In the genomic region with DNA sequence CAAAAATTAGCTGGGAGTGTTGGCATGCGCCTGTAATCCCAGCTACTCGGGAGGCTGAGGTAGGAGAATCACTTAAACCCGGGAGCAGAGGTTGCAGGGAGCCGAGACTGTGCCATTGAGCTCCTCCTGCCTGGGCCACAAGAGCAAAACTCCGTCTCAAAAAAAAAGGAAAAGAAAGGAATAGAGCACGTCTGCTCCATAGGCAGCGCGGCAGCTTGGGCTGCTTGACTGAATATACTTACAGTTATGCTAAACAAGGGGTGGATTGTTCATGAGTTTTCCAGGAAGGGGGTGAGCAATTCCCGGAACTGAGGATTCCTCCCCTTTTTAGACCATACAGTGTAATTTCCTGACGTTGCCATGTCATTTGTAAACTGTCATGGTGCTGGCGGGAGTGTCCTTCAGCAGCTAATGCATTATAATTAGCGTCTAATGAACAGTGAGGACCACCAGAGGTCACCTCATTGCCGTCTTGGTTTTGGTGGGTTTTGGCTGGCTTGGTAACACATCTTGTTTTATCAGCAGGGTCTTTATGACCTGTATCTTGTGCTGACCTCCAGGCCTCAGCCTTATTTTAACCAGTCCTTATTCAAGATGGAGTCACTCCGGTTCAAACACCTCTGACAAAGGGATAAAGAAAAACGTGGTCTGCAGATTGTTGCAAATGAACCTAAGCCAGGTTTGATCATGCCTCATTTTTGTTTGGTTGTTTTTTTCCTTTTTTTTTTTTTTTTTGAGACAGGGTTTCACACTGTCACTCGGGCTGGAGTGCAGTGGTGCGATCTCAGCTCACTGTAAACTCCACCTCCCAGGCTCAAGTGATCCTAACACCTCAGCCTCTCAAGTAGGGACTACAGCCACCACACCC, we compare ENCODE assay signal across 25 cellular contexts. TPM values are rescaled to one million over a fixed set of nuclear protein-coding genes. Genes with fewer than 3 reads are reported as not detected.
DNase-seq lines count a peak whose midpoint lies in the region; ATAC-seq and TF ChIP-seq lines count a peak whose summit lies in the region.
"Had no signal": no experiment of that assay in that cellular context is flagged by ENCODE, and none has a peak within 500 bp of the region (broad histone marks: within the 10 kb centered on the region; RNA-seq: fewer than 3 reads in every experiment).

No MANE protein-coding gene starts in this region.

- H3K4me1 ChIP-seq in PC-9 (replicated peaks; ENCODE audit: insufficient read depth): peaks cover 10% of the 10 kb centered on the region
- H3K4me1 ChIP-seq: upper lobe of right lung had no signal

- intact Hi-C loops in activated CD4-positive, alpha-beta T cell treated with anti-CD3 and anti-CD28 coated beads for 36 hours (cut with DNase I, micrococcal nuclease): no loop called here
- intact Hi-C loops in PC-9 (cut with micrococcal nuclease; ENCODE audit: unreplicated experiment): no loop called here

- H3K27me3 Mint-ChIP-seq in activated CD4-positive, alpha-beta T cell treated with anti-CD3 and anti-CD28 coated beads for 36 hours: peaks cover 2% of the 10 kb centered on the region

- POLR2A ChIA-PET in activated CD4-positive, alpha-beta T cell treated with anti-CD3 and anti-CD28 coated beads for 36 hours (lab: Charles Lee): interaction anchor here (0.6 kb wide), 2 partner anchors 109 to 449 kb away, joined by 3 to 4 read pairs; no protein-coding TSS in a partner anchor
- POLR2A ChIA-PET in PC-9 (lab: Charles Lee; ENCODE audit: unreplicated experiment): no interaction called here

- no peaks in the 10 kb centered on the region for H3K36me3 Mint-ChIP-seq in activated CD4-positive, alpha-beta T cell treated with anti-CD3 and anti-CD28 coated beads for 36 hours (ENCODE audit: low read depth)
- H3K36me3 Mint-ChIP-seq: CD4-positive, alpha-beta memory T cell had no signal

- no peaks in the 10 kb centered on the region for H3K9me2 ChIP-seq in PC-9 (ENCODE audit: insufficient read depth)

- peak; percentile 10 for DNase-seq in activated CD4-positive, alpha-beta T cell treated with anti-CD3 and anti-CD28 coated beads for 36 hours
- no peak for DNase-seq in activated CD4-positive, alpha-beta T cell treated with anti-CD3 and anti-CD28 coated beads for 1 hour
- DNase-seq in PC-9 (no peak), dermis blood vessel endothelial cell (peak; percentile 30), pons (ENCODE audit: low spot score) (peak; percentile 24), GM20000 (ENCODE audit: low spot score) (no peak), cerebellum (ENCODE audit: low spot score) (no peak)
- no peak for DNase-seq in activated CD8-positive, alpha-beta memory T cell treated with anti-CD3 and anti-CD28 coated beads for 24 hours
- DNase-seq: 8988T; activated CD4-positive, CD25-positive, alpha-beta regulatory T cell treated with anti-CD3 and anti-CD28 coated beads, Interleukin-2, amount 50 U/mL, for 72 hours; activated naive CD4-positive, alpha-beta T cell treated with anti-CD3 and anti-CD28 coated beads, Interleukin-2, amount 50 U/mL, for 16 hours; CD4-positive, alpha-beta memory T cell; endodermal cell; GDM1; kidney glomerular epithelial cell; mammary epithelial cell; NCI-H1092; NCI-H187 treated with DMSO at 0.1 percent for 48 hours; NCI-H748 treated with DMSO at 0.1 percent for 48 hours; small intestine; stimulated activated CD4-positive, alpha-beta T cell treated with anti-CD3 and anti-CD28 coated beads, Interleukin-1b, Interleukin-23, amount 100 ng/mL, for 48 hours; upper lobe of right lung had no signal

- H3K27ac Mint-ChIP-seq in activated CD4-positive, alpha-beta T cell treated with anti-CD3 and anti-CD28 coated beads for 36 hours: no peak overlapping the region
- H3K27ac Mint-ChIP-seq: endodermal cell had no signal

- H3K9me3 Mint-ChIP-seq in activated CD4-positive, alpha-beta T cell treated with anti-CD3 and anti-CD28 coated beads for 36 hours (ENCODE audit: low read depth): no peaks in the 10 kb centered on the region
- H3K9me3 Mint-ChIP-seq: CD4-positive, alpha-beta memory T cell had no signal

- BruUV-seq in PC-9 (replicated peaks; lab: Mats Ljungman, UMichigan): no TSS peak

- TF ChIP-seq CTCF in PC-9 (conservative IDR thresholded peaks at IDR 0.05): no peak
- TF ChIP-seq CTCF in GM20000 (IDR thresholded peaks at IDR 0.05; ENCODE audit: extremely low read depth, missing control alignments): no peak

- peaks cover 3% of the 10 kb centered on the region; the same call in 1 of the 2 replicates for H3K9me3 ChIP-seq in PC-9 (ENCODE audit: insufficient read depth, low read depth)
- H3K9me3 ChIP-seq: neutrophil, upper lobe of right lung had no signal

- H3K4me3 ChIP-seq in PC-9: no peak overlapping the region
- H3K4me3 ChIP-seq: coronary artery, upper lobe of right lung had no signal

- H3K27me3 ChIP-seq in PC-9 (ENCODE audit: insufficient read depth, low read depth): no peaks in the 10 kb centered on the region
- H3K27me3 ChIP-seq: upper lobe of right lung had no signal

- H3K4me1 Mint-ChIP-seq in activated CD4-positive, alpha-beta T cell treated with anti-CD3 and anti-CD28 coated beads for 36 hours: peaks cover 2% of the 10 kb centered on the region
- H3K4me1 Mint-ChIP-seq: CD4-positive, alpha-beta memory T cell; endodermal cell had no signal

- H3K4me3 Mint-ChIP-seq in activated CD4-positive, alpha-beta T cell treated with anti-CD3 and anti-CD28 coated beads for 36 hours: no peak overlapping the region
- H3K4me3 Mint-ChIP-seq: CD4-positive, alpha-beta memory T cell; endodermal cell had no signal

- H3K4me2 ChIP-seq in PC-9: peak overlapping the region; percentile 33; the same call in 1 of the 2 replicates

- H3K36me3 ChIP-seq in PC-9 (ENCODE audit: low read depth): no peaks in the 10 kb centered on the region
- H3K36me3 ChIP-seq: neutrophil, upper lobe of right lung had no signal

- H3K79me2 ChIP-seq in PC-9 (ENCODE audit: low read depth): no peaks in the 10 kb centered on the region

- H4K20me1 ChIP-seq in PC-9 (ENCODE audit: insufficient read depth): no peaks in the 10 kb centered on the region

- H2AFZ ChIP-seq in PC-9: no peak overlapping the region

- ATAC-seq in activated CD4-positive, alpha-beta T cell treated with anti-CD3 and anti-CD28 coated beads for 36 hours: no peak
- ATAC-seq: Right ventricle myocardium inferior, upper lobe of right lung had no signal

- no peak overlapping the region for H3K27ac ChIP-seq in PC-9
- H3K27ac ChIP-seq: coronary artery, neutrophil, upper lobe of right lung had no signal

- CTCF ChIA-PET in activated CD4-positive, alpha-beta T cell treated with anti-CD3 and anti-CD28 coated beads for 36 hours (lab: Charles Lee): no interaction called here
- CTCF ChIA-PET in PC-9 (lab: Charles Lee): no interaction called here

- H3F3A ChIP-seq in PC-9 (ENCODE audit: insufficient read depth, low read depth): peaks cover 20% of the 10 kb centered on the region

RNA-seq across cellular contexts. Expression of gene SENP5, which starts 24.9 kb away (rescaled TPM):
- total RNA-seq in activated CD4-positive, alpha-beta T cell treated with anti-CD3 and anti-CD28 coated beads for 36 hours: 10 to 100 TPM; 27.7 to 33.0 TPM
- total RNA-seq in PC-9 (2021): 52.3 and 60.9 TPM in 2 replicates
- 37.6 and 52.2 TPM in 2 replicates for total RNA-seq in dermis blood vessel endothelial cell
- total RNA-seq in cerebellum: 57.0 TPM

Comparison
In these comparisons a context has a peak if more than half of its experiments do, and no peak if none do; other contexts are left out.
1. DNase-seq: peak in activated CD4-positive, alpha-beta T cell treated with anti-CD3 and anti-CD28 coated beads for 36 hours (single experiment), dermis blood vessel endothelial cell (single experiment) and pons (single experiment); none in activated CD4-positive, alpha-beta T cell treated with anti-CD3 and anti-CD28 coated beads for 1 hour (single experiment), PC-9 (0 of 2), activated CD8-positive, alpha-beta memory T cell treated with anti-CD3 and anti-CD28 coated beads for 24 hours (single experiment), GM20000 (single experiment) and cerebellum (single experiment).